In the genomic region with DNA sequence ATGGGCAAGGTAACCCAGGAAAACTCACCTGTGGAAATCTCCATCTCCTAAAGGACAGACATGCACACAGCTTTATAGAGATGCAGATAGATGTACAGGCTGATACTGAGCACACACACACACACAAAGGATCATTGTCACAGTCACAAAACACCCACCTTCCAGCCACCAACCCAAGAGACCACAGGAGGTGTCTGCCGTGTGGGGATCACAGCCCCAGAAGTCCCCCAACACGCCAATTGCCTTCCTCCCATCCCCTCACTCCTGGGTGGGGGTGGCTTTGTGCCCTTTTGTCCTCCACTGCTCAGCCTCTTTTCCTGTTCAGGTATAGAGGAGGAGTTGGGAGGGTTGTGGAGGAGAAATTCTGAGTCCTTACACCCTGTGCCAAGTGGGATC, we compare ENCODE assay signal across 14 cellular contexts. TPM values are rescaled to one million over a fixed set of nuclear protein-coding genes. Genes with fewer than 3 reads are reported as not detected.
DNase-seq lines count a peak whose midpoint lies in the region; ATAC-seq and TF ChIP-seq lines count a peak whose summit lies in the region.
"Had no signal": no experiment of that assay in that cellular context is flagged by ENCODE, and none has a peak within 500 bp of the region (broad histone marks: within the 10 kb centered on the region; RNA-seq: fewer than 3 reads in every experiment).

No MANE protein-coding gene starts in this region.

- CTCF ChIA-PET in activated naive CD4-positive, alpha-beta T cell treated with anti-CD3 and anti-CD28 coated beads, Interleukin-2, amount 10 ng/mL, durations not matched to agents 7 days and 5 days (lab: Charles Lee), result interaction anchor here (0.6 to 2.9 kb wide), 12 partner anchors 11 to 621 kb away, joined by 3 to 46 read pairs (median 4); no protein-coding TSS in a partner anchor
- CTCF ChIA-PET in activated CD8-positive, alpha-beta memory T cell treated with anti-CD3 and anti-CD28 coated beads, Interleukin-2, amount 10 ng/mL, durations not matched to agents 7 days and 5 days (lab: Charles Lee), result interaction anchor here (1.0 to 3.6 kb wide), 19 partner anchors 9 to 621 kb away, joined by 3 to 38 read pairs (median 3); no protein-coding TSS in a partner anchor

- H3K4me1 ChIP-seq in lung (ENCODE audit: control insufficient read depth in 2 of 2, insufficient read depth in 2 of 2, low read length in 2 of 2) (peaks cover 3 to 20% of the 10 kb centered on the region in 2 donors), vagina (peaks cover 37% of the 10 kb centered on the region)

- peaks cover 85% of the 10 kb centered on the region for H3K27me3 Mint-ChIP-seq in activated naive CD4-positive, alpha-beta T cell treated with anti-CD3 and anti-CD28 coated beads, Interleukin-2, amount 10 ng/mL, durations not matched to agents 7 days and 5 days
- H3K27me3 Mint-ChIP-seq in activated CD8-positive, alpha-beta memory T cell treated with anti-CD3 and anti-CD28 coated beads, Interleukin-2, amount 10 ng/mL, durations not matched to agents 7 days and 5 days, result peaks cover 62% of the 10 kb centered on the region

- H3K9me3 ChIP-seq in lung (ENCODE audit: control insufficient read depth in 2 of 2, insufficient read depth in 1 of 2, low read length in 1 of 2) (peaks cover 0 to 6% of the 10 kb centered on the region in 2 donors), vagina (no peaks in the 10 kb centered on the region)
- H3K9me3 ChIP-seq: HAP-1, heart right ventricle, thyroid gland had no signal

- H3K4me3 Mint-ChIP-seq in activated naive CD4-positive, alpha-beta T cell treated with anti-CD3 and anti-CD28 coated beads, Interleukin-2, amount 10 ng/mL, durations not matched to agents 7 days and 5 days, result no peak overlapping the region
- H3K4me3 Mint-ChIP-seq in activated CD8-positive, alpha-beta memory T cell treated with anti-CD3 and anti-CD28 coated beads, Interleukin-2, amount 10 ng/mL, durations not matched to agents 7 days and 5 days, result no peak overlapping the region

- no peak overlapping the region for H3K4me3 ChIP-seq in lung
- no peak overlapping the region for H3K4me3 ChIP-seq in vagina
- H3K4me3 ChIP-seq: BLaER1 treated with 17β-estradiol and CSF1 and Interleukin-3, amounts not matched to agents 10 nM and 100 nM; HAP-1; thyroid gland had no signal

- 72 to 87% methylated on average over 2 of the region's 2 CpGs for WGBS in lung, 2 donors

- H3K27me3 ChIP-seq in lung (ENCODE audit: control insufficient read depth, insufficient read depth) (peaks cover 4% of the 10 kb centered on the region), vagina (peaks cover 9% of the 10 kb centered on the region)

- DNase-seq in activated naive CD4-positive, alpha-beta T cell treated with anti-CD3 and anti-CD28 coated beads, Interleukin-2, amount 10 ng/mL, durations not matched to agents 7 days and 5 days, result peak; percentile 16
- DNase-seq in activated naive CD4-positive, alpha-beta T cell treated with anti-CD3 and anti-CD28 coated beads, Interleukin-2, amount 50 U/mL, for 16 hours, result no peak
- peak; percentile 9 for DNase-seq in activated CD8-positive, alpha-beta memory T cell treated with anti-CD3 and anti-CD28 coated beads, Interleukin-2, amount 10 ng/mL, durations not matched to agents 7 days and 5 days
- DNase-seq in lung (ENCODE audit: low spot score), result peak; percentile 19
- peak; percentile 40 to 67 for DNase-seq in vagina (ENCODE audit: extremely low spot score in 2 of 2)
- no peak for DNase-seq in stimulated activated CD4-positive, alpha-beta T cell treated with anti-CD3 and anti-CD28 coated beads, Interleukin-12 subunit alpha, Interleukin-12 subunit beta, amount 100 ng/mL, for 4 hours
- no peak for DNase-seq in NCI-H345 (lab: John Stamatoyannopoulos, UW)

- peaks cover 27% of the 10 kb centered on the region for H3K4me1 Mint-ChIP-seq in activated naive CD4-positive, alpha-beta T cell treated with anti-CD3 and anti-CD28 coated beads, Interleukin-2, amount 10 ng/mL, durations not matched to agents 7 days and 5 days
- peaks cover 24% of the 10 kb centered on the region for H3K4me1 Mint-ChIP-seq in activated CD8-positive, alpha-beta memory T cell treated with anti-CD3 and anti-CD28 coated beads, Interleukin-2, amount 10 ng/mL, durations not matched to agents 7 days and 5 days

- H3K27ac ChIP-seq in lung (ENCODE audit: low read depth in 1 of 2, low read length in 1 of 2) (no peak overlapping the region), vagina (no peak overlapping the region)
- H3K27ac ChIP-seq: BLaER1 treated with 17β-estradiol and CSF1 and Interleukin-3, amounts not matched to agents 10 nM and 100 nM; heart right ventricle; thyroid gland had no signal

- H3K27ac Mint-ChIP-seq in activated naive CD4-positive, alpha-beta T cell treated with anti-CD3 and anti-CD28 coated beads, Interleukin-2, amount 10 ng/mL, durations not matched to agents 7 days and 5 days, result no peak overlapping the region
- no peak overlapping the region for H3K27ac Mint-ChIP-seq in activated CD8-positive, alpha-beta memory T cell treated with anti-CD3 and anti-CD28 coated beads, Interleukin-2, amount 10 ng/mL, durations not matched to agents 7 days and 5 days
- H3K27ac Mint-ChIP-seq: activated CD8-positive, alpha-beta T cell treated with anti-CD3 and anti-CD28 coated beads for 36 hours; endodermal cell; stimulated activated naive CD8-positive, alpha-beta T cell treated with anti-CD3 and anti-CD28 coated beads, Interleukin-15, amount 100 ng/mL, for 72 hours had no signal

- TF ChIP-seq POLR2A in vagina (IDR thresholded peaks at IDR 0.05), result no peak

- intact Hi-C loops in vagina (cut with DNase I), result loop anchor here (2.0 kb wide), 1 partner anchor 602 kb away; no protein-coding TSS in a partner anchor

- peaks cover 10% of the 10 kb centered on the region for H3K36me3 Mint-ChIP-seq in activated naive CD4-positive, alpha-beta T cell treated with anti-CD3 and anti-CD28 coated beads, Interleukin-2, amount 10 ng/mL, durations not matched to agents 7 days and 5 days
- peaks cover 7% of the 10 kb centered on the region for H3K36me3 Mint-ChIP-seq in activated CD8-positive, alpha-beta memory T cell treated with anti-CD3 and anti-CD28 coated beads, Interleukin-2, amount 10 ng/mL, durations not matched to agents 7 days and 5 days

- H3K36me3 ChIP-seq in lung (ENCODE audit: control insufficient read depth in 2 of 2, insufficient read depth in 2 of 2, low read length in 2 of 2) (no peaks in the 10 kb centered on the region), vagina (no peaks in the 10 kb centered on the region)
- H3K36me3 ChIP-seq: BLaER1 treated with 17β-estradiol and CSF1 and Interleukin-3, amounts not matched to agents 10 nM and 100 nM; HAP-1; heart right ventricle; thyroid gland had no signal

- no peaks in the 10 kb centered on the region for H3K9me3 Mint-ChIP-seq in activated naive CD4-positive, alpha-beta T cell treated with anti-CD3 and anti-CD28 coated beads, Interleukin-2, amount 10 ng/mL, durations not matched to agents 7 days and 5 days
- peaks cover 2% of the 10 kb centered on the region for H3K9me3 Mint-ChIP-seq in activated CD8-positive, alpha-beta memory T cell treated with anti-CD3 and anti-CD28 coated beads, Interleukin-2, amount 10 ng/mL, durations not matched to agents 7 days and 5 days (ENCODE audit: low read depth)
- H3K9me3 Mint-ChIP-seq: activated CD8-positive, alpha-beta T cell treated with anti-CD3 and anti-CD28 coated beads for 36 hours; stimulated activated naive CD8-positive, alpha-beta T cell treated with anti-CD3 and anti-CD28 coated beads, Interleukin-15, amount 100 ng/mL, for 72 hours had no signal

- TF ChIP-seq CTCF in lung (IDR thresholded peaks at IDR 0.05; ENCODE audit: control extremely low read depth, extremely low read depth) (no peak), vagina (IDR thresholded peaks at IDR 0.05) (no peak)

- ATAC-seq in activated CD8-positive, alpha-beta memory T cell treated with anti-CD3 and anti-CD28 coated beads, Interleukin-2, amount 10 ng/mL, durations not matched to agents 7 days and 5 days, result no peak
- ATAC-seq in lung (ENCODE audit: insufficient read depth, low FRiP score), result no peak

RNA-seq across cellular contexts. Expression of gene CYP26B1, which starts 3.3 kb away (rescaled TPM):
- total RNA-seq in activated CD8-positive, alpha-beta memory T cell treated with anti-CD3 and anti-CD28 coated beads, Interleukin-2, amount 10 ng/mL, durations not matched to agents 7 days and 5 days, result not detected
- 1 to 10 TPM; 2.6 to 4.7 TPM for total RNA-seq in lung
- 1 to 10 TPM; 1.1 to 2.2 TPM for polyA plus RNA-seq in lung
- total RNA-seq in vagina, result 6.9 TPM
- total RNA-seq: activated CD8-positive, alpha-beta T cell treated with anti-CD3 and anti-CD28 coated beads for 36 hours had no signal

Comparison
In these comparisons a context has a peak if more than half of its experiments do, and no peak if none do; other contexts are left out.
1. DNase-seq: peak in activated naive CD4-positive, alpha-beta T cell treated with anti-CD3 and anti-CD28 coated beads, Interleukin-2, amount 10 ng/mL, durations not matched to agents 7 days and 5 days (single experiment), activated CD8-positive, alpha-beta memory T cell treated with anti-CD3 and anti-CD28 coated beads, Interleukin-2, amount 10 ng/mL, durations not matched to agents 7 days and 5 days (single experiment), lung (single experiment) and vagina (2 of 2); none in activated naive CD4-positive, alpha-beta T cell treated with anti-CD3 and anti-CD28 coated beads, Interleukin-2, amount 50 U/mL, for 16 hours (single experiment), stimulated activated CD4-positive, alpha-beta T cell treated with anti-CD3 and anti-CD28 coated beads, Interleukin-12 subunit alpha, Interleukin-12 subunit beta, amount 100 ng/mL, for 4 hours (single experiment) and NCI-H345 (single experiment).